1 cellular context compared by ENCODE assay signal in genomic region chr2:3535794-3536681, GRCh38.
TF ChIP-seq lines count a peak whose summit lies in the region.

No MANE protein-coding gene starts in this region.

TF ChIP-seq in K562, 482 proteins besides CTCF, POLR2A, EP300 and RAD21 (continued from another document):
- TF ChIP-seq ZBTB11 (CRISPR knock-in tag; IDR thresholded peaks at IDR 0.05) (peak in 1 of 3 experiments; percentile 59; a peak in 1 of 6 replicates), ZNF274 (IDR thresholded peaks at IDR 0.05; ENCODE audit: borderline replicate concordance, low read depth, low read length) (no peak), NR0B1 (IDR thresholded peaks at IDR 0.05; ENCODE audit: partially characterized antibody) (no peak), ZNF143 (CRISPR knock-in tag; IDR thresholded peaks at IDR 0.05) (no peak)
